In the genomic region with DNA sequence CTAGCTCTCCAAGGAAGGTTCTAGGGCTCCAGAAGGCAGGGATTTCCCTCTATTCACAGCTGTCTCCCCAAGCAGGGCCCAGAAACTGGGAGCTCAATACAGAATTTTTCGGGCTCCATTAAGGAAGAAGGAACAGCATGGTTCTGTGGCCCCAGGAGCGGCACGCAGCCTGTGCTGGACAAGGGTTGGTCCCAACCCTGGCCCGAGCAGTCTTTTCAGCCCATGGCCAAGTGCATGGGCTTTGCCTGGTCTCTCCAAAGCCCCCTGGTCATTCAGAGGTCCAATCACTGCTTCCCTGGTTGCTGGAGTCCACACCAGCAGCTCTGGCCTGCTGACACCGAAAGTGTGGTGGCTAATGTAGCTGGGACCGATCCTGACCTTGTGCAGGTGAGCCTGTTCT, we compare ENCODE assay signal across 19 cellular contexts. TPM values are rescaled to one million over a fixed set of nuclear protein-coding genes. Genes with fewer than 3 reads are reported as not detected.
DNase-seq lines count a peak whose midpoint lies in the region; ATAC-seq and TF ChIP-seq lines count a peak whose summit lies in the region.
"Had no signal": no experiment of that assay in that cellular context is flagged by ENCODE, and none has a peak within 500 bp of the region (broad histone marks: within the 10 kb centered on the region; RNA-seq: fewer than 3 reads in every experiment).

No MANE protein-coding gene starts in this region.

- H3K27ac ChIP-seq in angular gyrus (ENCODE audit: low read depth, low read length) (peak overlapping the region; percentile 20), temporal lobe (ENCODE audit: low read depth, low read length) (peak overlapping the region; percentile 7)
- H3K27ac ChIP-seq: GM23248, SK-N-MC had no signal

- H3K4me1 Mint-ChIP-seq in natural killer cell, result peaks cover 34 to 58% of the 10 kb centered on the region in 2 donors

- peak overlapping the region; percentile 75 for H3K4me3 Mint-ChIP-seq in natural killer cell

- H3K27me3 Mint-ChIP-seq in natural killer cell (ENCODE audit: low read depth in 2 of 2), result no peaks in the 10 kb centered on the region
- H3K27me3 Mint-ChIP-seq: CD4-positive, CD25-positive, alpha-beta regulatory T cell had no signal

- DNase-seq in H7 (peak; percentile 32), natural killer cell (no peak), DMS153 treated with DMSO at 0.1 percent for 48 hours (lab: John Stamatoyannopoulos, UW; ENCODE audit: unreplicated experiment) (no peak), GM13976 (ENCODE audit: low spot score) (no peak)
- DNase-seq in stimulated activated CD4-positive, alpha-beta T cell treated with anti-CD3 and anti-CD28 coated beads, Interleukin-4, amount 100 ng/mL, for 1 hour, result no peak
- DNase-seq: CD4-positive, CD25-positive, alpha-beta regulatory T cell; COR-L47; DMS 273 treated with DMSO at 0.1 percent for 48 hours; GDM1; GM23248; HCEC 1CT; NCI-H1105; NCI-H1694; NCI-H2081 treated with DMSO at 0.1 percent for 48 hours; NCI-H446 treated with DMSO at 0.1 percent for 48 hours; SHP77 had no signal

- H3K36me3 Mint-ChIP-seq in natural killer cell, result no peaks in the 10 kb centered on the region

- no peaks in the 10 kb centered on the region for H3K27me3 ChIP-seq in H7 (ENCODE audit: control insufficient read depth, insufficient read depth, low read length)

- peaks cover 57% of the 10 kb centered on the region for H3K36me3 ChIP-seq in H7 (replicated peaks; ENCODE audit: control insufficient read depth, insufficient read depth, low read length)

- H3K4me3 ChIP-seq in H7 (ENCODE audit: insufficient read depth, low read depth, low read length), result no peak overlapping the region
- H3K4me3 ChIP-seq: GM23248, SK-N-MC had no signal

- H3K9me3 Mint-ChIP-seq in natural killer cell, result no peaks in the 10 kb centered on the region
- H3K9me3 Mint-ChIP-seq: CD4-positive, CD25-positive, alpha-beta regulatory T cell had no signal

- ATAC-seq in natural killer cell, result no peak

- in situ Hi-C loops in GM13976 (cut with MboI; ENCODE audit: low sequenced_read_pairs, unreplicated experiment), result no loop called here

- TF ChIP-seq CTCF in natural killer cell (IDR thresholded peaks at IDR 0.05) (no peak), GM13976 (IDR thresholded peaks at IDR 0.05; ENCODE audit: borderline replicate concordance, control extremely low read depth, extremely low read depth, insufficient read depth, missing control alignments) (no peak)

- H3K27ac Mint-ChIP-seq in natural killer cell, result peak overlapping the region in 1 of 2 donors; percentile 71

- intact Hi-C loops in natural killer cell (cut with micrococcal nuclease), result no loop called here

RNA-seq across cellular contexts. Expression of a gene that starts 6.6 kb away (rescaled TPM):
- 29.4 and 29.5 TPM in 2 replicates for total RNA-seq in H7 (2014; rRNA removed; shearing (Covaris generic))
- total RNA-seq in natural killer cell, result 100 to 1,000 TPM; 179 to 216 (median 203) TPM
- total RNA-seq in temporal lobe, result 8.9 TPM

RNA-seq across cellular contexts. Expression of a gene that starts 22.4 kb away (rescaled TPM):
- total RNA-seq in H7 (2014; rRNA removed; shearing (Covaris generic)), result 15.8 and 22.4 TPM in 2 replicates
- total RNA-seq in natural killer cell, result 10 to 100 TPM; 19.1 to 23.3 (median 19.8) TPM
- 8.6 TPM for total RNA-seq in temporal lobe

RNA-seq across cellular contexts. Expression of a gene that starts 22.8 kb away (rescaled TPM):
- 169 and 188 TPM in 2 replicates for total RNA-seq in H7 (2014; rRNA removed; shearing (Covaris generic))
- total RNA-seq in natural killer cell (100 to 1,000 TPM; 125 to 152 (median 125) TPM), temporal lobe (89.5 TPM)
